ENCODE assay signal across 8 cellular contexts in the genomic region with DNA sequence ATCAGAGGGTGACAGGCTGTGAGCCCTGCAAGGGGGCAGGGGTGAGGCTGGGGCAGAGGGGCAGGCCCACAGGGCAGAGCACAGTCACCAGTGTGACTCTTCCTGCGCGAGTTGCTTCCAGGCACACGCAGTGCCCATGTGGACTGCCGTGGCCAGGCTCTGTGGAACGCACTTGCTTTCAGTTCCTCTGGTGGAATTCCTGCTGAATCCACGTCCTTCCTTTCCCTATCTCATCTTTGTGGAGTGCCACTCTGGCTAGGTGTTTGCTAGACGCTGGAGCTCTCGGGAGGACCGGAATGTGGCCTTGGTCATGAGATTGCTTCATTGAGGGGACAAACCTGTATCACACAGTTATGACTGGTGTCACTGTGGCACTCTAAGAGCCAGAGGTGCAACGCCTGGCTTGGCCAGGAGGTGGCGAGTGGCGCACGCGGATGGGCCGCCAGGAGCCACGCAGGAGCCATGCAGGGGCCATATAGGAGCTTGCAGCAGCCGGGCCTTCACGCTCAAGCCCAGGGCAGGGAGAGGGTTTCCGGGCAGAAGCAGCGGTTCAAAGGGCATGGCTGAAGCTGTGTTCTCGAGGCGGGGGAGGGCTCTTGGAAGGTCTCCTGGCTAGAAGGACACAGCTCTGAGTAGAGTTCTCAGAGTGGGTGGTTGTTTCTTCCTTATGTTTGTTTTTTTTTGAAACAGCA. TPM values are rescaled to one million over a fixed set of nuclear protein-coding genes. Genes with fewer than 3 reads are reported as not detected.
DNase-seq lines count a peak whose midpoint lies in the region; TF ChIP-seq lines count a peak whose summit lies in the region.

No MANE protein-coding gene starts in this region.

- H3K27ac Mint-ChIP-seq in activated CD4-positive, alpha-beta memory T cell treated with anti-CD3 and anti-CD28 coated beads, Interleukin-2, amount 10 ng/mL, durations not matched to agents 7 days and 5 days = no peak overlapping the region

- peaks cover 54% of the 10 kb centered on the region for H3K36me3 Mint-ChIP-seq in activated CD4-positive, alpha-beta memory T cell treated with anti-CD3 and anti-CD28 coated beads, Interleukin-2, amount 10 ng/mL, durations not matched to agents 7 days and 5 days (ENCODE audit: low read depth)

- intact Hi-C loops in dorsolateral prefrontal cortex (cut with DNase I) = loop anchor here in 1 of 2 donors (5.0 kb wide), 2 partner anchors 36 to 1694 kb away; a partner anchor contains a TSS

- H3K4me1 Mint-ChIP-seq in activated CD4-positive, alpha-beta memory T cell treated with anti-CD3 and anti-CD28 coated beads, Interleukin-2, amount 10 ng/mL, durations not matched to agents 7 days and 5 days = peaks cover 15% of the 10 kb centered on the region

- no peak overlapping the region for H3K4me3 Mint-ChIP-seq in activated CD4-positive, alpha-beta memory T cell treated with anti-CD3 and anti-CD28 coated beads, Interleukin-2, amount 10 ng/mL, durations not matched to agents 7 days and 5 days

- POLR2A ChIA-PET in activated CD4-positive, alpha-beta memory T cell treated with anti-CD3 and anti-CD28 coated beads, Interleukin-2, amount 10 ng/mL, durations not matched to agents 7 days and 5 days (lab: Charles Lee) = interaction anchor here (1.0 to 1.2 kb wide), 2 partner anchors 23 to 36 kb away, joined by 3 to 5 read pairs; a partner anchor contains a TSS

- CTCF ChIA-PET in activated CD4-positive, alpha-beta memory T cell treated with anti-CD3 and anti-CD28 coated beads, Interleukin-2, amount 10 ng/mL, durations not matched to agents 7 days and 5 days (lab: Charles Lee) = interaction anchor here (0.6 to 10.0 kb wide), 10 partner anchors 8 to 369 kb away, joined by 3 to 178 read pairs (median 4); a partner anchor contains a TSS

- DNase-seq in AG10803 (ENCODE audit: low read depth) (peak; percentile 63), H7 (peak; percentile 92), NCI-H510A treated with DMSO at 0.1 percent for 48 hours (lab: John Stamatoyannopoulos, UW) (peak; percentile 66), dorsolateral prefrontal cortex (peak; percentile 69 to 87 (median 79)), lung microvascular endothelial cell (ENCODE audit: low read depth in 2 of 2) (peak; percentile 78 to 86), NCI-H1048 (lab: John Stamatoyannopoulos, UW) (no peak)
- peak; percentile 80 for DNase-seq in activated CD4-positive, alpha-beta memory T cell treated with anti-CD3 and anti-CD28 coated beads, Interleukin-2, amount 10 ng/mL, durations not matched to agents 7 days and 5 days
- peak; percentile 54 for DNase-seq in stimulated activated CD8-positive, alpha-beta memory T cell treated with anti-CD3 and anti-CD28 coated beads, Interleukin-12 subunit alpha, Interleukin-12 subunit beta, amount 100 ng/mL, for 4 hours (ENCODE audit: low read depth)

- TF ChIP-seq CTCF in AG10803 (conservative IDR thresholded peaks at IDR 0.05; ENCODE audit: low read length) (peak; percentile 91), dorsolateral prefrontal cortex (IDR thresholded peaks at IDR 0.05 in 54 of 56, conservative IDR thresholded peaks at IDR 0.05 in 2 of 56; ENCODE audit: low read depth in 1 of 56, partially characterized antibody in 56 of 56) (peak; percentile 52 to 98 (median 93))

- H3K36me3 ChIP-seq in H7 (replicated peaks; ENCODE audit: control insufficient read depth, insufficient read depth, low read length) = peaks cover 4% of the 10 kb centered on the region

- peak overlapping the region in 36 of 59 donors; percentile 7 to 67 (median 36) for H3K27ac ChIP-seq in dorsolateral prefrontal cortex

- H3K27me3 ChIP-seq in H7 (ENCODE audit: control insufficient read depth, insufficient read depth, low read length) = no peaks in the 10 kb centered on the region
- no peaks in the 10 kb centered on the region for H3K27me3 ChIP-seq in dorsolateral prefrontal cortex

- H3K4me3 ChIP-seq in AG10803 (ENCODE audit: low read length) (no peak overlapping the region), H7 (ENCODE audit: insufficient read depth, low read depth, low read length) (no peak overlapping the region), dorsolateral prefrontal cortex (no peak overlapping the region)

- no peaks in the 10 kb centered on the region for H3K9me3 Mint-ChIP-seq in activated CD4-positive, alpha-beta memory T cell treated with anti-CD3 and anti-CD28 coated beads, Interleukin-2, amount 10 ng/mL, durations not matched to agents 7 days and 5 days

- no peaks in the 10 kb centered on the region for H3K27me3 Mint-ChIP-seq in activated CD4-positive, alpha-beta memory T cell treated with anti-CD3 and anti-CD28 coated beads, Interleukin-2, amount 10 ng/mL, durations not matched to agents 7 days and 5 days

RNA-seq across cellular contexts. Expression of a gene that starts 36.1 kb away (rescaled TPM):
- 8.2 and 9.7 TPM in 2 replicates for total RNA-seq in H7 (2014; rRNA removed; shearing (Covaris generic))
- 10 to 100 TPM; 38.5 to 41.0 TPM for total RNA-seq in activated CD4-positive, alpha-beta memory T cell treated with anti-CD3 and anti-CD28 coated beads, Interleukin-2, amount 10 ng/mL, durations not matched to agents 7 days and 5 days
- total RNA-seq in dorsolateral prefrontal cortex (10 to 100 TPM; 20.0 to 36.0 (median 27.2) TPM), lung microvascular endothelial cell (12.9 and 15.3 TPM in 2 replicates)
